ENCODE assay signal across 1 cellular context in the genomic region with DNA sequence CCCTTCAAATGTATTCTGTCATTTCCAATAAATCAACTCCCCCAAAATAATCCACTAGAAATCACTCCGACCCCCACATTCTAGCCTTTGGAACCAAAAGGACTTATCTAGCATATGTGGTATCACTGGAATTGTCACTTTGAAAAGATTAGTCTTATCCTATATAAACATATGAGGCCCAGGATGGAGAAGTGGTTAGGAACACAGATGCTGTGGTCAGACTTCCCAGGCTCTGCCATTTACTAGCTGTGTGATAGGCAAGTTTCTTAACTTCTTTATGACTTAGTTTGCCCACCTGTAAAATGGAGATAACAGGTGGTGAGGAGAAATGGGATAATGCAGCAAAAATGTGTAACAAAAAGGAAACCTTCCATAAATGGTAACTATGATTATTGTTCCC.
TF ChIP-seq lines count a peak whose summit lies in the region.

No MANE protein-coding gene starts in this region.

TF ChIP-seq in HepG2, 621 proteins besides CTCF, POLR2A, EP300 and RAD21 (continued from another document):
- peak; percentile 78 for TF ChIP-seq ZNF629 (CRISPR knock-in tag; conservative IDR thresholded peaks at IDR 0.05)
